In genomic region chr7:129502708-129503685, GRCh38 we compare ENCODE assay signal across 8 cellular contexts. TPM values are rescaled to one million over a fixed set of nuclear protein-coding genes. Genes with fewer than 3 reads are reported as not detected.
DNase-seq lines count a peak whose midpoint lies in the region; ATAC-seq, FAIRE-seq and TF ChIP-seq lines count a peak whose summit lies in the region.

No MANE protein-coding gene starts in this region.

- H3K9ac ChIP-seq in IMR-90 (ENCODE audit: low read depth, low read length) = no peak overlapping the region

- WGBS in IMR-90 (ENCODE audit: extremely low coverage in 2 of 2, insufficient read length in 1 of 2), 2 experiments = 6% methylated on average over 32 of the region's 58 CpGs; no CpG with 5 or more reads in 1 of the 2 experiments
- WGBS in psoas muscle, 3 donors = 12 to 13% (median 12%) methylated on average over 56 to 58 of the region's 58 CpGs

- H3K27me3 ChIP-seq in IMR-90 (ENCODE audit: control insufficient read depth, insufficient read depth, low read length) (peaks cover 35% of the 10 kb centered on the region), foreskin keratinocyte (peaks cover 10% of the 10 kb centered on the region), psoas muscle (ENCODE audit: insufficient read depth in 3 of 3, low read length in 2 of 3) (peaks cover 0 to 4% (median 0%) of the 10 kb centered on the region in 3 donors)

- H4K91ac ChIP-seq in IMR-90 (ENCODE audit: insufficient read depth, low read depth, low read length) = no peak overlapping the region

- CTCF ChIA-PET in IMR-90 (lab: Yijun Ruan, JAX) = no interaction called here

- H4K20me1 ChIP-seq in IMR-90 (ENCODE audit: insufficient read depth, low read length) = no peaks in the 10 kb centered on the region

- H2BK120ac ChIP-seq in IMR-90 (ENCODE audit: low read depth, low read length) = no peak overlapping the region

- DNase-seq in NCI-H526 (lab: John Stamatoyannopoulos, UW) (peak; percentile 33 to 68), NCI-H526 treated with DMSO at 0.1 percent for 48 hours (lab: John Stamatoyannopoulos, UW) (no peak), IMR-90 (no peak), activated T-cell treated with anti-CD3 and anti-CD28 coated beads for 48 hours (ENCODE audit: low read depth) (peak; percentile 10), foreskin keratinocyte (no peak), psoas muscle (peak in 1 of 2 donors; percentile 54), hepatic stellate cell (ENCODE audit: low spot score) (no peak), HTR-8/SVneo (ENCODE audit: insufficient read length, low spot score) (no peak)

- no peak overlapping the region for H3K18ac ChIP-seq in IMR-90 (ENCODE audit: low read depth, low read length)

- no peaks in the 10 kb centered on the region for H3K9me3 ChIP-seq in IMR-90 (ENCODE audit: control insufficient read depth, insufficient read depth, low read length)
- no peaks in the 10 kb centered on the region for H3K9me3 ChIP-seq in psoas muscle

- peak overlapping the region; percentile 72 for H3K4me2 ChIP-seq in IMR-90 (ENCODE audit: low read depth, low read length)

- in situ Hi-C loops in IMR-90 (cut with MboI; ENCODE audit: low sequenced_read_pairs) = no loop called here

- H2BK20ac ChIP-seq in IMR-90 (ENCODE audit: low read depth, low read length) = no peak overlapping the region

- no TSS peak for BruUV-seq in IMR-90 (replicated peaks; lab: Mats Ljungman, UMichigan)

- no peak overlapping the region for H2BK5ac ChIP-seq in IMR-90 (ENCODE audit: low read depth, low read length, poor library complexity, severe bottlenecking)

- H3K4me3 ChIP-seq in IMR-90 (ENCODE audit: insufficient read depth, low read depth, low read length) (peak overlapping the region; percentile 47), psoas muscle (peak overlapping the region; percentile 76)

- no peak overlapping the region for H3K23ac ChIP-seq in IMR-90 (ENCODE audit: low read depth, low read length)

- no peaks in the 10 kb centered on the region for H3K9me1 ChIP-seq in IMR-90 (ENCODE audit: insufficient read depth, low read length)

- intact Hi-C loops in IMR-90 (cut with micrococcal nuclease) (no loop called here), psoas muscle (cut with DNase I) (loop anchor here in 1 of 2 donors (10.0 kb wide), 1 partner anchor 102 kb away; no protein-coding TSS in a partner anchor)

- no peak overlapping the region for H4K5ac ChIP-seq in IMR-90 (ENCODE audit: low read depth, low read length)

- H3K36me3 ChIP-seq in IMR-90 (ENCODE audit: control insufficient read depth, insufficient read depth, low read length) = no peaks in the 10 kb centered on the region
- H3K36me3 ChIP-seq in psoas muscle (ENCODE audit: insufficient read depth in 1 of 2, low read depth in 1 of 2) = no peaks in the 10 kb centered on the region

- no peak overlapping the region for H2AK5ac ChIP-seq in IMR-90 (ENCODE audit: low read depth, low read length)

- TF ChIP-seq CTCF in IMR-90 (conservative IDR thresholded peaks at IDR 0.05; ENCODE audit: low read depth, low read length) (no peak), foreskin keratinocyte (conservative IDR thresholded peaks at IDR 0.05) (peak; percentile 34), psoas muscle (IDR thresholded peaks at IDR 0.05) (no peak)

- dilution Hi-C loops in IMR-90 (cut with HindIII; ENCODE audit: low sequenced_read_pairs, unreplicated experiment) = no loop called here

- no peak for FAIRE-seq in HTR-8/SVneo (lab: Jason Lieb, UNC)

- peak overlapping the region; percentile 92 for H2AFZ ChIP-seq in IMR-90 (replicated peaks; ENCODE audit: low read length, poor library complexity)

- H2BK15ac ChIP-seq in IMR-90 (ENCODE audit: low read depth, low read length) = no peak overlapping the region

- H2AK9ac ChIP-seq in IMR-90 (replicated peaks; ENCODE audit: low read depth, low read length, poor library complexity) = no peak overlapping the region

- no peak overlapping the region for H4K8ac ChIP-seq in IMR-90 (ENCODE audit: low read depth in 2 of 2, low read length in 2 of 2)

- no peak overlapping the region for H3K27ac ChIP-seq in IMR-90 (ENCODE audit: insufficient read depth, low read length)
- no peak overlapping the region for H3K27ac ChIP-seq in foreskin keratinocyte
- no peak overlapping the region for H3K27ac ChIP-seq in psoas muscle

- H3K4ac ChIP-seq in IMR-90 (ENCODE audit: low read depth, low read length) = no peak overlapping the region

- H3K4me1 ChIP-seq in IMR-90 (ENCODE audit: control insufficient read depth, insufficient read depth, low read length) (no peaks in the 10 kb centered on the region; the same call in 1 of the 2 replicates), foreskin keratinocyte (no peaks in the 10 kb centered on the region), psoas muscle (peaks cover 7% of the 10 kb centered on the region)

- TF ChIP-seq POLR2A in IMR-90 (IDR thresholded peaks at IDR 0.05; ENCODE audit: low read depth, low read length) = no peak

- POLR2A ChIA-PET in IMR-90 (lab: Charles Lee; ENCODE audit: unreplicated experiment) = interaction anchor here (0.5 kb wide), 1 partner anchor 91 kb away, joined by 3 read pairs; no protein-coding TSS in a partner anchor

- H3K56ac ChIP-seq in IMR-90 (ENCODE audit: extremely low read depth, insufficient read depth, low read length) = no peak overlapping the region

- TF ChIP-seq RAD21 in IMR-90 (IDR thresholded peaks at IDR 0.05; ENCODE audit: low read length) = no peak

- no peak overlapping the region for H3K14ac ChIP-seq in IMR-90 (replicated peaks; ENCODE audit: low read depth, low read length)

- no peaks in the 10 kb centered on the region for H3K79me1 ChIP-seq in IMR-90 (ENCODE audit: low read depth in 1 of 2, low read length in 2 of 2)

- ATAC-seq in IMR-90 (ENCODE audit: low read depth) = peak; percentile 8; the same call in 1 of the 2 replicates
- ATAC-seq in foreskin keratinocyte = peak; percentile 17
- ATAC-seq in psoas muscle = peak; percentile 10 to 64 (median 50)

TF ChIP-seq in IMR-90, 13 proteins besides CTCF, POLR2A, EP300 and RAD21:
- TF ChIP-seq USF2 (IDR thresholded peaks at IDR 0.05; ENCODE audit: low read depth, low read length) (no peak), MAFK (IDR thresholded peaks at IDR 0.05; ENCODE audit: low read depth, low read length) (no peak), BHLHE40 (IDR thresholded peaks at IDR 0.05; ENCODE audit: low read depth, low read length) (no peak), FOS (IDR thresholded peaks at IDR 0.05; ENCODE audit: low read depth, low read length) (no peak), RFX5 (IDR thresholded peaks at IDR 0.05; ENCODE audit: low read depth, low read length) (no peak), ELK1 (IDR thresholded peaks at IDR 0.05; ENCODE audit: borderline replicate concordance, low read depth, low read length) (no peak), CEBPB (IDR thresholded peaks at IDR 0.05; ENCODE audit: low read depth, low read length) (no peak), NFE2L2 (IDR thresholded peaks at IDR 0.05; ENCODE audit: low read depth, low read length) (no peak), CHD1 (IDR thresholded peaks at IDR 0.05; ENCODE audit: low read depth, low read length) (no peak), MAZ (IDR thresholded peaks at IDR 0.05; ENCODE audit: borderline replicate concordance, low read depth, low read length) (no peak), MXI1 (IDR thresholded peaks at IDR 0.05; ENCODE audit: borderline replicate concordance, low read depth, low read length) (no peak), SMC3 (IDR thresholded peaks at IDR 0.05; ENCODE audit: low read depth, low read length) (no peak)

RNA-seq across cellular contexts. Expression of gene SMKR1, which starts 0.7 kb away (rescaled TPM):
- total RNA-seq in IMR-90 (2012; rRNA removed) (not detected in 2 replicates), foreskin keratinocyte (0.48 and 0.56 TPM in 2 replicates), psoas muscle (under 1 TPM in 2 of 4 donors, not detected in 2; 0.22 to 0.74 TPM)
- polyA plus RNA-seq in IMR-90 (2012; rRNA removed) (0.26 TPM in 1 of 2 replicates, not detected in the other), foreskin keratinocyte (0.78 and 1.0 TPM in 2 replicates), psoas muscle (under 1 TPM in 1 of 3 donors, not detected in 2; 0.25 TPM)
- polyA plus RNA-seq in IMR-90 (2012; cell fraction: cytosol; rRNA removed) = 0.04 TPM in 1 of 2 replicates, not detected in the other
- polyA plus RNA-seq in IMR-90 (2012; cell fraction: nucleus; rRNA removed; ENCODE audit: low replicate concordance) = not detected in 2 replicates

Comparison
In these comparisons a context has a peak if more than half of its experiments do, and no peak if none do; other contexts are left out.
1. DNase-seq: peak in NCI-H526 (2 of 2) and activated T-cell treated with anti-CD3 and anti-CD28 coated beads for 48 hours (single experiment); none in NCI-H526 treated with DMSO at 0.1 percent for 48 hours (single experiment), IMR-90 (single experiment), foreskin keratinocyte (0 of 2), hepatic stellate cell (single experiment) and HTR-8/SVneo (single experiment).
2. Peak in every context shown above with its lines, with median percentiles within 50 percentile points of each other: ATAC-seq.